In genomic region chr1:155989992-155990325, GRCh38 we compare ENCODE assay signal across 1 cellular context.
TF ChIP-seq lines count a peak whose summit lies in the region.

No MANE protein-coding gene starts in this region.

TF ChIP-seq in WTC11, 78 proteins besides CTCF, POLR2A, EP300 and RAD21 (continued from another document):
- TF ChIP-seq ZSCAN18 (CRISPR knock-in tag; IDR thresholded peaks at IDR 0.05): no peak
- TF ChIP-seq JUN (CRISPR knock-in tag; IDR thresholded peaks at IDR 0.05): no peak
- no peak for TF ChIP-seq ARID4B (CRISPR knock-in tag; IDR thresholded peaks at IDR 0.05; ENCODE audit: borderline replicate concordance)
- no peak for TF ChIP-seq NFE2L1 (CRISPR knock-in tag; IDR thresholded peaks at IDR 0.05)
